33 cellular contexts compared by ENCODE assay signal in the genomic region with DNA sequence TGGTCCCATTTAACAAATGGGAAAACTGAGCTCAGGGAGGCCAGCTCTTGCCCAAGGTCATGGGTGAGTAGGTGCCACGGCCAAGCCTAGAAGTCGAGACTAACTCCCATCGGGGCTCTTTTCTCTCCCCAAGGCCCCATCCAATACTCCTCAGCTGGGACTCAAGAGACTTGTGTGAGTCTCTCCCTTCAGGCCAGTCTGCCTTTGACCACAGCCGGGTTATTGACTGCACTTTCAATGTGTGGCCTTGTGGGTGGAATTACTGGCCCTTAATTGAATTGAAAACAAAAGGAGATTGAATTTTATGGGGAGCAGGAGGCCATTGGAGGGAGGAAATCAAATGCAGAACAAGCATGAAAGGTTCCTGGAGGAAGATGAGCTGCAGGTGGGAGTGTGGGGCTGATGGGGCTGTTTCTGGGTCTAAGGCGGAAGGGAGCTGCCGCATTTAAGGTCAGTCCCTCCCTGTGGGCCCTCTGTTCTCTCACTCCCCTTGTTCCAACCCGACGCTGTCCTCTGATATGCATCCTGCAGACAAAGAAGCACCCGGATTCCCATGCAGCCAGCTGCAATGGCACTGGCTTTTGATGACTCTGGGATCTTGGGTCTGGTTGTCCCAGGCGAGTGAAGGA.
"Had no signal": no experiment of that assay in that cellular context is flagged by ENCODE, and none has a peak within 500 bp of the region (broad histone marks: within the 10 kb centered on the region; RNA-seq: fewer than 3 reads in every experiment).

No MANE protein-coding gene starts in this region.

- ATAC-seq: foreskin keratinocyte; heart left ventricle; mucosa of descending colon; natural killer cell treated with Interleukin-12 subunit alpha and Interleukin-12 subunit beta and Interleukin-15 and Interleukin-18, amount 100 ng/mL, for 72 hours; pancreas; stimulated activated memory B cell treated with anti-CD40 and anti-IgM and Interleukin-4, amounts not matched to agents 10 μg/mL and 1 μg/mL and 100 μg/mL, for 72 hours; upper lobe of right lung had no signal

- DNase-seq: activated CD4-positive, alpha-beta T cell treated with anti-CD3 and anti-CD28 coated beads for 4 hours; activated CD4-positive, alpha-beta T cell treated with anti-CD3 and anti-CD28 coated beads, Interleukin-2, amount 50 U/mL, for 4 hours; activated CD4-positive, CD25-positive, alpha-beta regulatory T cell; activated CD8-positive, alpha-beta memory T cell treated with anti-CD3 and anti-CD28 coated beads for 24 hours; activated effector memory CD4-positive, alpha-beta T cell treated with anti-CD3 and anti-CD28 coated beads, Interleukin-2, amount 50 U/mL, for 16 hours; activated naive CD4-positive, alpha-beta T cell treated with anti-CD3 and anti-CD28 coated beads for 36 hours; activated T-cell treated with anti-CD3 and anti-CD28 coated beads, Interleukin-2, amount 50 U/mL, for 1 hour; amniotic stem cell; brain microvascular endothelial cell; caudate nucleus; heart left ventricle; left ventricle myocardium inferior; mucosa of descending colon; nucleus accumbens; pancreas; retina; sigmoid colon; small intestine; stimulated activated CD4-positive, alpha-beta T cell treated with anti-CD3 and anti-CD28 coated beads, Interleukin-1b, Interleukin-23, amount 100 ng/mL, for 48 hours; stimulated activated CD4-positive, alpha-beta T cell treated with anti-CD3 and anti-CD28 coated beads, Interleukin-4, amount 100 ng/mL, for 4 hours; stimulated activated CD8-positive, alpha-beta memory T cell treated with anti-CD3 and anti-CD28 coated beads, Interleukin-4, amount 100 ng/mL, for 48 hours; stomach; T-helper 2 cell; thyroid gland; upper lobe of right lung had no signal

- H3K4me1 ChIP-seq: prostate gland had no signal

- H3K4me3 Mint-ChIP-seq: activated naive CD4-positive, alpha-beta T cell treated with anti-CD3 and anti-CD28 coated beads for 36 hours; activated T-helper 1 cell treated with anti-CD3 and anti-CD28 coated beads, Interleukin-12 subunit alpha, Interleukin-12 subunit beta, Interleukin-2, Interleukin-4 antibody, amounts not matched to agents 30 ng/mL and 10 ng/mL and 1 ng/mL, durations not matched to agents 14 hours and 24 hours and 36 hours; natural killer cell treated with Interleukin-12 subunit alpha and Interleukin-12 subunit beta and Interleukin-15 and Interleukin-18, amount 100 ng/mL, for 72 hours; stimulated activated memory B cell treated with anti-CD40 and anti-IgM and Interleukin-4, amounts not matched to agents 10 μg/mL and 1 μg/mL and 100 μg/mL, for 72 hours had no signal

- H3K36me3 Mint-ChIP-seq: natural killer cell treated with Interleukin-12 subunit alpha and Interleukin-12 subunit beta and Interleukin-15 and Interleukin-18, amount 100 ng/mL, for 72 hours; stimulated activated memory B cell treated with anti-CD40 and anti-IgM and Interleukin-4, amounts not matched to agents 10 μg/mL and 1 μg/mL and 100 μg/mL, for 72 hours had no signal

- H3K27ac ChIP-seq: brain microvascular endothelial cell, foreskin keratinocyte, heart left ventricle, left ventricle myocardium inferior, pancreas, prostate gland, thyroid gland, upper lobe of right lung had no signal

- H3K9me3 Mint-ChIP-seq: activated naive CD4-positive, alpha-beta T cell treated with anti-CD3 and anti-CD28 coated beads for 36 hours; activated T-helper 1 cell treated with anti-CD3 and anti-CD28 coated beads, Interleukin-12 subunit alpha, Interleukin-12 subunit beta, Interleukin-2, Interleukin-4 antibody, amounts not matched to agents 30 ng/mL and 10 ng/mL and 1 ng/mL, durations not matched to agents 14 hours and 24 hours and 36 hours; natural killer cell treated with Interleukin-12 subunit alpha and Interleukin-12 subunit beta and Interleukin-15 and Interleukin-18, amount 100 ng/mL, for 72 hours had no signal

- H3K36me3 ChIP-seq: brain microvascular endothelial cell, esophagus muscularis mucosa, heart left ventricle, left ventricle myocardium inferior, pancreas, prostate gland, sigmoid colon, stomach, thyroid gland, upper lobe of right lung had no signal

- H3K9me3 ChIP-seq: left ventricle myocardium inferior, mucosa of descending colon, pancreas, prostate gland, sigmoid colon, stomach, thyroid gland, upper lobe of right lung had no signal

- H3K27me3 ChIP-seq: brain microvascular endothelial cell, esophagus muscularis mucosa, foreskin keratinocyte, pancreas, sigmoid colon, thyroid gland, upper lobe of right lung had no signal

- H3K27ac Mint-ChIP-seq: activated naive CD4-positive, alpha-beta T cell treated with anti-CD3 and anti-CD28 coated beads for 36 hours; activated T-helper 1 cell treated with anti-CD3 and anti-CD28 coated beads, Interleukin-12 subunit alpha, Interleukin-12 subunit beta, Interleukin-2, Interleukin-4 antibody, amounts not matched to agents 30 ng/mL and 10 ng/mL and 1 ng/mL, durations not matched to agents 14 hours and 24 hours and 36 hours; natural killer cell treated with Interleukin-12 subunit alpha and Interleukin-12 subunit beta and Interleukin-15 and Interleukin-18, amount 100 ng/mL, for 72 hours; stimulated activated memory B cell treated with anti-CD40 and anti-IgM and Interleukin-4, amounts not matched to agents 10 μg/mL and 1 μg/mL and 100 μg/mL, for 72 hours had no signal

- H3K4me3 ChIP-seq: esophagus muscularis mucosa, heart left ventricle, left ventricle myocardium inferior, lung, mucosa of descending colon, pancreas, prostate gland, sigmoid colon, stomach, thyroid gland, upper lobe of right lung had no signal

- FAIRE-seq: astrocyte, pancreas, small intestine had no signal
